In the genomic region with DNA sequence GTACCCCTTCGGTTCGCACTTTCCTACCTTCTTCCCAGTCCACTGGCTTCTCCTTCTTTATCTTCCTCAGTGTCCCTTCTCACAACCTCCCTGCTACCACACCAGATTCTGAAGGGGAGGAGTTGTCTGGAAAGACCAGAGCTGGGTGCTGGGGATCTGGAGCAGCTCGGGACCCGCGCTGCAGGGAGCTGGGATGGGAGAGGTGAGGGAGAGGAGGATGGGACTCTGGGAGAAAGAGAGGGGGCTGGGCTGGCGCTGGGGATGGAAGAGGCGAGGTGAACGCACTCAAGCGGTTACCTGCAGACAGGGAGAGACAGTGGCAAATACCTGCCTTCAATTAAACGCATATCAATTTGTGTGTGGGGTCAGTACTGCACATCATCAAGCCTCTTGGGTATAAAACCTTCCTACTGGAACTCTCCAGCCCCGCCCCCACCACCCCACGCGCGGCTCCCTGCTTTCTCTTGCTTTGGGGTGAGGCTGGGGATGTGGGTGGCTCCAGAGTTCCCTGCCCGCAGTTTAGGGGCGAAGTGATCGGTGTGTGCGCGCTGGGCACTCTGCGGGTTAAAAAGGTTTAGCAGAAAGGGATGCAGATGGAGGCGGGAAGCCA, we compare ENCODE assay signal across 8 cellular contexts. TPM values are rescaled to one million over a fixed set of nuclear protein-coding genes. Genes with fewer than 3 reads are reported as not detected.
DNase-seq lines count a peak whose midpoint lies in the region; ATAC-seq and TF ChIP-seq lines count a peak whose summit lies in the region.

No MANE protein-coding gene starts in this region.

- POLR2A ChIA-PET in CD8-positive, alpha-beta T cell (lab: Charles Lee) = interaction anchor here (0.8 to 1.8 kb wide), 3 partner anchors 10 to 85 kb away, joined by 3 to 4 read pairs (median 4); no protein-coding TSS in a partner anchor

- H3K9ac ChIP-seq in OCI-LY1 (ENCODE audit: low read length) (no peak overlapping the region), neural cell (ENCODE audit: low read length) (peak overlapping the region; percentile 79)

- TF ChIP-seq CTCF in CD8-positive, alpha-beta T cell (IDR thresholded peaks at IDR 0.05) = no peak
- TF ChIP-seq CTCF in OCI-LY1 (IDR thresholded peaks at IDR 0.05; ENCODE audit: low read length) = no peak
- no peak for TF ChIP-seq CTCF in neural cell (IDR thresholded peaks at IDR 0.05; ENCODE audit: poor library complexity, severe bottlenecking)

- peaks cover 34% of the 10 kb centered on the region for H3K4me1 Mint-ChIP-seq in CD8-positive, alpha-beta T cell (ENCODE audit: low read depth)

- no peak for TF ChIP-seq EP300 in neural cell (conservative IDR thresholded peaks at IDR 0.05; ENCODE audit: poor library complexity, severe bottlenecking)

- H3K4me3 Mint-ChIP-seq in CD8-positive, alpha-beta T cell = peak overlapping the region; percentile 87

- H3K27ac Mint-ChIP-seq in CD8-positive, alpha-beta T cell = peak overlapping the region; percentile 77

- H3K27ac ChIP-seq in CD8-positive, alpha-beta T cell (ENCODE audit: low read depth, low read length) = no peak overlapping the region
- H3K27ac ChIP-seq in OCI-LY1 (ENCODE audit: low read depth, low read length, poor library complexity, severe bottlenecking) = no peak overlapping the region
- no peak overlapping the region for H3K27ac ChIP-seq in ectodermal cell (ENCODE audit: insufficient read depth, low read depth, low read length, poor library complexity, severe bottlenecking)
- H3K27ac ChIP-seq in neural cell (ENCODE audit: low read length) = no peak overlapping the region

- peaks cover 7% of the 10 kb centered on the region for H3K36me3 Mint-ChIP-seq in CD8-positive, alpha-beta T cell

- peaks cover 14% of the 10 kb centered on the region for H3K4me1 ChIP-seq in CD8-positive, alpha-beta T cell (ENCODE audit: insufficient read depth, low read length)
- peaks cover 14% of the 10 kb centered on the region for H3K4me1 ChIP-seq in OCI-LY1 (ENCODE audit: insufficient read depth, low read length, severe bottlenecking)
- peaks cover 3% of the 10 kb centered on the region for H3K4me1 ChIP-seq in ectodermal cell (ENCODE audit: control insufficient read depth, insufficient read depth, low read length)

- CTCF ChIA-PET in CD8-positive, alpha-beta T cell (lab: Charles Lee) = interaction anchor here (1.3 kb wide), 1 partner anchor 27 kb away, joined by 4 read pairs; no protein-coding TSS in a partner anchor

- H2AFZ ChIP-seq in OCI-LY1 (ENCODE audit: low read length) (no peak overlapping the region), neural cell (ENCODE audit: low read depth, low read length) (no peak overlapping the region)

- DNase-seq in CD8-positive, alpha-beta T cell = no peak
- DNase-seq in cortex of kidney (lab: John Stamatoyannopoulos, UW) (no peak), MV-4-11 (lab: John Stamatoyannopoulos, UW) (no peak), HUDEP-2 (lab: John Stamatoyannopoulos, UW; ENCODE audit: unreplicated experiment in 76 of 76) (no peak)

- H3K36me3 ChIP-seq in CD8-positive, alpha-beta T cell (ENCODE audit: insufficient read depth, low read length) = no peaks in the 10 kb centered on the region
- no peaks in the 10 kb centered on the region for H3K36me3 ChIP-seq in OCI-LY1 (ENCODE audit: insufficient read depth, low read length)
- no peaks in the 10 kb centered on the region for H3K36me3 ChIP-seq in ectodermal cell (ENCODE audit: control insufficient read depth, insufficient read depth, low read length)
- no peaks in the 10 kb centered on the region for H3K36me3 ChIP-seq in neural cell (ENCODE audit: insufficient read depth, low read length)

- ATAC-seq in CD8-positive, alpha-beta T cell = no peak
- ATAC-seq in HG03097 (IDR thresholded peaks at IDR 0.05; ENCODE audit: low FRiP score, unreplicated experiment) = no peak

- H3K4me3 ChIP-seq in CD8-positive, alpha-beta T cell (ENCODE audit: low read depth, low read length) = peak overlapping the region; percentile 85
- H3K4me3 ChIP-seq in OCI-LY1 (ENCODE audit: low read depth, low read length, poor library complexity, severe bottlenecking) (no peak overlapping the region), ectodermal cell (ENCODE audit: insufficient read depth, low read depth, low read length) (peak overlapping the region; percentile 81), neural cell (ENCODE audit: low read length) (peak overlapping the region; percentile 80)

- no peaks in the 10 kb centered on the region for H3K27me3 ChIP-seq in CD8-positive, alpha-beta T cell (ENCODE audit: insufficient read depth, low read length)
- H3K27me3 ChIP-seq in OCI-LY1 (ENCODE audit: insufficient read depth, low read length) = no peaks in the 10 kb centered on the region
- peaks cover 20% of the 10 kb centered on the region for H3K27me3 ChIP-seq in ectodermal cell (ENCODE audit: control insufficient read depth, insufficient read depth, low read length, poor library complexity, severe bottlenecking)
- peaks cover 3% of the 10 kb centered on the region for H3K27me3 ChIP-seq in neural cell (ENCODE audit: insufficient read depth, low read depth, low read length)

- H3K4me2 ChIP-seq in OCI-LY1 (ENCODE audit: low read length) = peak overlapping the region; percentile 77; the same call in 1 of the 2 replicates
- H3K4me2 ChIP-seq in neural cell (ENCODE audit: low read length) = peak overlapping the region; percentile 81

- H3K9me3 ChIP-seq in CD8-positive, alpha-beta T cell (ENCODE audit: low read length) = no peaks in the 10 kb centered on the region
- H3K9me3 ChIP-seq in OCI-LY1 (ENCODE audit: low read length) = no peaks in the 10 kb centered on the region
- H3K9me3 ChIP-seq in ectodermal cell (ENCODE audit: control insufficient read depth, low read length) = no peaks in the 10 kb centered on the region
- no peaks in the 10 kb centered on the region for H3K9me3 ChIP-seq in neural cell (ENCODE audit: low read length)

- H3K27me3 Mint-ChIP-seq in CD8-positive, alpha-beta T cell (ENCODE audit: low read depth) = peaks cover 9% of the 10 kb centered on the region

- intact Hi-C loops in CD8-positive, alpha-beta T cell (cut with DNase I, micrococcal nuclease) = loop anchor here in 1 of 2 experiments (10.0 kb wide), 1 partner anchor 501 kb away; a partner anchor contains a TSS

- H4K20me1 ChIP-seq in OCI-LY1 (ENCODE audit: insufficient read depth, low read length) (no peaks in the 10 kb centered on the region), neural cell (ENCODE audit: insufficient read depth) (no peaks in the 10 kb centered on the region)

- H3F3A ChIP-seq in OCI-LY1 (ENCODE audit: insufficient read depth, low read length) (no peaks in the 10 kb centered on the region), neural cell (ENCODE audit: insufficient read depth, low read length, poor library complexity, severe bottlenecking) (no peaks in the 10 kb centered on the region)

- H3K9me2 ChIP-seq in OCI-LY1 (ENCODE audit: low read depth, low read length) = no peaks in the 10 kb centered on the region
- H3K9me2 ChIP-seq in neural cell (ENCODE audit: insufficient read depth, low read length) = no peaks in the 10 kb centered on the region

- no peaks in the 10 kb centered on the region for H3K79me2 ChIP-seq in OCI-LY1 (ENCODE audit: insufficient read depth, low read length)
- peaks cover 26% of the 10 kb centered on the region for H3K79me2 ChIP-seq in neural cell (replicated peaks; ENCODE audit: insufficient read depth, low read length)

- H3K9me3 Mint-ChIP-seq in CD8-positive, alpha-beta T cell = no peaks in the 10 kb centered on the region

- 26 to 36% methylated on average over 18 to 21 of the region's 21 CpGs for WGBS in ectodermal cell, 2 experiments

- TF ChIP-seq RAD21 in neural cell (conservative IDR thresholded peaks at IDR 0.05) = no peak

TF ChIP-seq in neural cell, 6 proteins besides CTCF, POLR2A, EP300 and RAD21:
- TF ChIP-seq SMC3 (conservative IDR thresholded peaks at IDR 0.05; ENCODE audit: poor library complexity) (no peak), TAF1 (IDR thresholded peaks at IDR 0.05; ENCODE audit: low read depth) (no peak), MXI1 (conservative IDR thresholded peaks at IDR 0.05; ENCODE audit: poor library complexity, severe bottlenecking) (no peak), EZH2 (IDR thresholded peaks at IDR 0.05; ENCODE audit: borderline replicate concordance, insufficient read depth, low read length, poor library complexity, severe bottlenecking) (no peak), POLR2AphosphoS5 (IDR thresholded peaks at IDR 0.05) (no peak)
- TF ChIP-seq, protein P1, sequence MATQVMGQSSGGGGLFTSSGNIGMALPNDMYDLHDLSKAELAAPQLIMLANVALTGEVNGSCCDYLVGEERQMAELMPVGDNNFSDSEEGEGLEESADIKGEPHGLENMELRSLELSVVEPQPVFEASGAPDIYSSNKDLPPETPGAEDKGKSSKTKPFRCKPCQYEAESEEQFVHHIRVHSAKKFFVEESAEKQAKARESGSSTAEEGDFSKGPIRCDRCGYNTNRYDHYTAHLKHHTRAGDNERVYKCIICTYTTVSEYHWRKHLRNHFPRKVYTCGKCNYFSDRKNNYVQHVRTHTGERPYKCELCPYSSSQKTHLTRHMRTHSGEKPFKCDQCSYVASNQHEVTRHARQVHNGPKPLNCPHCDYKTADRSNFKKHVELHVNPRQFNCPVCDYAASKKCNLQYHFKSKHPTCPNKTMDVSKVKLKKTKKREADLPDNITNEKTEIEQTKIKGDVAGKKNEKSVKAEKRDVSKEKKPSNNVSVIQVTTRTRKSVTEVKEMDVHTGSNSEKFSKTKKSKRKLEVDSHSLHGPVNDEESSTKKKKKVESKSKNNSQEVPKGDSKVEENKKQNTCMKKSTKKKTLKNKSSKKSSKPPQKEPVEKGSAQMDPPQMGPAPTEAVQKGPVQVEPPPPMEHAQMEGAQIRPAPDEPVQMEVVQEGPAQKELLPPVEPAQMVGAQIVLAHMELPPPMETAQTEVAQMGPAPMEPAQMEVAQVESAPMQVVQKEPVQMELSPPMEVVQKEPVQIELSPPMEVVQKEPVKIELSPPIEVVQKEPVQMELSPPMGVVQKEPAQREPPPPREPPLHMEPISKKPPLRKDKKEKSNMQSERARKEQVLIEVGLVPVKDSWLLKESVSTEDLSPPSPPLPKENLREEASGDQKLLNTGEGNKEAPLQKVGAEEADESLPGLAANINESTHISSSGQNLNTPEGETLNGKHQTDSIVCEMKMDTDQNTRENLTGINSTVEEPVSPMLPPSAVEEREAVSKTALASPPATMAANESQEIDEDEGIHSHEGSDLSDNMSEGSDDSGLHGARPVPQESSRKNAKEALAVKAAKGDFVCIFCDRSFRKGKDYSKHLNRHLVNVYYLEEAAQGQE (IDR thresholded peaks at IDR 0.05; ENCODE audit: borderline replicate concordance) = no peak

RNA-seq across cellular contexts. Expression of a gene that starts 1.1 kb away (rescaled TPM):
- 10 to 100 TPM; 10.9 to 12.4 TPM for total RNA-seq in CD8-positive, alpha-beta T cell
- polyA plus RNA-seq in ectodermal cell (2013, experiment 1 of 4) = 395 TPM
- polyA plus RNA-seq in ectodermal cell (2013, experiment 2 of 4) = 381 TPM
- polyA plus RNA-seq in ectodermal cell (2013, experiment 3 of 4) = 288 TPM
- 309 TPM for polyA plus RNA-seq in ectodermal cell (2013, experiment 4 of 4)
- 318 and 363 TPM in 2 replicates for polyA plus RNA-seq in neural cell
- polyA minus RNA-seq in neural cell = 342 and 369 TPM in 2 replicates
